ENCODE assay signal across 2 cellular contexts in genomic region chr17:59616253-59616920, GRCh38.
TF ChIP-seq lines count a peak whose summit lies in the region.

No MANE protein-coding gene starts in this region.

TF ChIP-seq in IMR-90, 13 proteins besides CTCF, POLR2A, EP300 and RAD21:
- TF ChIP-seq SMC3 (IDR thresholded peaks at IDR 0.05; ENCODE audit: low read depth, low read length) (no peak), RFX5 (IDR thresholded peaks at IDR 0.05; ENCODE audit: low read depth, low read length) (no peak), CEBPB (IDR thresholded peaks at IDR 0.05; ENCODE audit: low read depth, low read length) (no peak), BHLHE40 (IDR thresholded peaks at IDR 0.05; ENCODE audit: low read depth, low read length) (no peak), FOS (IDR thresholded peaks at IDR 0.05; ENCODE audit: low read depth, low read length) (no peak), RCOR1 (IDR thresholded peaks at IDR 0.05; ENCODE audit: insufficient replicate concordance, low read length) (no peak), USF2 (IDR thresholded peaks at IDR 0.05; ENCODE audit: low read depth, low read length) (no peak)

TF ChIP-seq in GM12878, 131 proteins besides CTCF, POLR2A, EP300 and RAD21:
- TF ChIP-seq ZNF622 (IDR thresholded peaks at IDR 0.05) (no peak), CEBPZ (IDR thresholded peaks at IDR 0.05; ENCODE audit: low read depth, low read length) (no peak), MLLT1 (IDR thresholded peaks at IDR 0.05) (0 out of 2 replicates have a peak, but pooled peaks have one; percentile 29), BMI1 (IDR thresholded peaks at IDR 0.05; ENCODE audit: borderline replicate concordance) (no peak), ZNF592 (IDR thresholded peaks at IDR 0.05) (no peak), JUNB (IDR thresholded peaks at IDR 0.05) (no peak)
